ENCODE assay signal across 8 cellular contexts in the genomic region with DNA sequence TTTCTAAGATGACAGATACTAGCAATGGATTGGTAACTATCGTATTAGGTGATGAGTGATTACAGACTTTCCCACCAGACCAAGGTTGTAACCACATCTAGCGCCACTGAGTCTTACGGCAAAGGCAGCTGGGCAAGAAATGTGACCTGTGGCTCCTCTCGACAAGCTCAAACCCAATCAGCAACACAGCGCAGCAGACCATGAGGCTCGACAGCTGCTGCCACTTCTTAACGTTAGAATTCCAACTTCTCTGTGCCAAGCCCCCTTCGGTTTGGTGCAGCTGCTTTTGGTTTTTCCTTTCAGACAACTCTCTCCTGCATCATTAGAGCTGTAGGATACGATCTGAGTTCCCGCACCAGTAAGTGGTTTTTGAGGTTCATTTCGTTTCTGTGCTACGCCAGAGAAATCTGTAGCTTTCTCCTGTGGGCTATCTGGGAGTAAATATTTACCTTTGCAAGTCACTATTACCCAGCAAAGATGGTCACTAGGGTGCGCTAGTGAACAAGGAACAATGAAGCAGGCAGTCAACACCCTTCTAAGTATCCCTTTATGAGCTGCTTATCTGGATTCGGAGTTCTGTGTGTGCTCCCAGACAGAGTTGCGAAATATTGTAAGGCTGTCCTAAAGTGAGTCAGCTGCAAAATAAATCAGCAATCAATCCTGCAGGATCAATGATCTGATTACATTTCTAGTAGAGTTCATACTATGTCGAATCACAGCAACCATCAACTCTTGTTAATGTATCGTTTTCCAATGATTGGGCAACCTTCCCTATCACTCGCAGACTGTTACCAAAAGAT.
DNase-seq lines count a peak whose midpoint lies in the region; ATAC-seq and TF ChIP-seq lines count a peak whose summit lies in the region.

No MANE protein-coding gene starts in this region.

- H3K9me3 Mint-ChIP-seq in CD4-positive, alpha-beta T cell, result no peaks in the 10 kb centered on the region

- H3K4me3 ChIP-seq in esophagus muscularis mucosa, result peak overlapping the region; percentile 8 to 40 (median 16)
- H3K4me3 ChIP-seq in subcutaneous abdominal adipose tissue (ENCODE audit: low read depth in 1 of 5, low read length in 5 of 5), result peak overlapping the region in 3 of 5 donors; percentile 21 to 40 (median 36)

- intact Hi-C loops in CD4-positive, alpha-beta T cell (cut with DNase I, micrococcal nuclease), result no loop called here
- intact Hi-C loops in esophagus muscularis mucosa (cut with DNase I), result no loop called here

- 21% methylated on average over 18 of the region's 18 CpGs for WGBS in esophagus muscularis mucosa

- peaks cover 5% of the 10 kb centered on the region for H3K4me1 Mint-ChIP-seq in CD4-positive, alpha-beta T cell (ENCODE audit: low read depth)

- H3K9me3 ChIP-seq in CD4-positive, alpha-beta T cell (ENCODE audit: control insufficient read depth, low read length), result no peaks in the 10 kb centered on the region
- H3K9me3 ChIP-seq in esophagus muscularis mucosa (no peaks in the 10 kb centered on the region), subcutaneous abdominal adipose tissue (ENCODE audit: control insufficient read depth in 5 of 5, low read length in 5 of 5) (no peaks in the 10 kb centered on the region)

- no peak overlapping the region for H3K4me3 Mint-ChIP-seq in CD4-positive, alpha-beta T cell

- DNase-seq in CD4-positive, alpha-beta T cell, result peak in 7 of 10 experiments; percentile 9 to 30 (median 22)
- peak; percentile 85 for DNase-seq in NCI-H460 (ENCODE audit: extremely low read depth, low read depth)
- peak; percentile 60 to 72 for DNase-seq in activated CD4-positive, alpha-beta T cell treated with anti-CD3 and anti-CD28 coated beads, Interleukin-2, amount 50 U/mL, for 48 hours
- peak; percentile 92 for DNase-seq in esophagus muscularis mucosa (ENCODE audit: extremely low spot score)
- peak; percentile 96 for DNase-seq in myocyte (ENCODE audit: low read depth)

- no peak for ATAC-seq in CD4-positive, alpha-beta T cell (ENCODE audit: poor library complexity)
- peak; percentile 88 for ATAC-seq in GM19043 (IDR thresholded peaks at IDR 0.05; ENCODE audit: low read depth, unreplicated experiment)
- ATAC-seq in HG03460 (IDR thresholded peaks at IDR 0.05; ENCODE audit: unreplicated experiment), result peak; percentile 80

- H3K4me1 ChIP-seq in esophagus muscularis mucosa, result peaks cover 0 to 13% (median 8%) of the 10 kb centered on the region in 4 donors
- peaks cover 0 to 11% (median 5%) of the 10 kb centered on the region in 5 donors for H3K4me1 ChIP-seq in subcutaneous abdominal adipose tissue (ENCODE audit: control insufficient read depth in 5 of 5, insufficient read depth in 5 of 5, low read length in 5 of 5)

- peak; percentile 46 for TF ChIP-seq CTCF in CD4-positive, alpha-beta T cell (IDR thresholded peaks at IDR 0.05)
- TF ChIP-seq CTCF in esophagus muscularis mucosa (IDR thresholded peaks at IDR 0.05), result peak; percentile 35 to 55 (median 47)

- CTCF ChIA-PET in CD4-positive, alpha-beta T cell (lab: Charles Lee), result interaction anchor here (1.1 to 1.3 kb wide), 2 partner anchors 9 to 20 kb away, joined by 3 read pairs; no protein-coding TSS in a partner anchor

- no peak for TF ChIP-seq EP300 in esophagus muscularis mucosa (IDR thresholded peaks at IDR 0.05)

- H3K27ac ChIP-seq in CD4-positive, alpha-beta T cell (ENCODE audit: low read depth, low read length), result no peak overlapping the region
- H3K27ac ChIP-seq in esophagus muscularis mucosa (replicated peaks in 1 of 4), result no peak overlapping the region
- H3K27ac ChIP-seq in subcutaneous abdominal adipose tissue (ENCODE audit: low read depth, low read length), result no peak overlapping the region

- no peak for TF ChIP-seq POLR2A in esophagus muscularis mucosa (IDR thresholded peaks at IDR 0.05; ENCODE audit: low read depth)

- POLR2A ChIA-PET in CD4-positive, alpha-beta T cell (lab: Charles Lee), result interaction anchor here (1.2 kb wide), 1 partner anchor 371 kb away, joined by 3 read pairs; no protein-coding TSS in a partner anchor

- H3K27ac Mint-ChIP-seq in CD4-positive, alpha-beta T cell, result no peak overlapping the region

- H3K36me3 ChIP-seq in esophagus muscularis mucosa (no peaks in the 10 kb centered on the region), subcutaneous abdominal adipose tissue (ENCODE audit: control insufficient read depth in 5 of 5, insufficient read depth in 5 of 5, low read length in 5 of 5) (no peaks in the 10 kb centered on the region)

- no peaks in the 10 kb centered on the region for H3K36me3 Mint-ChIP-seq in CD4-positive, alpha-beta T cell (ENCODE audit: low read depth)

- peaks cover 33% of the 10 kb centered on the region for H3K27me3 Mint-ChIP-seq in CD4-positive, alpha-beta T cell

- H3K27me3 ChIP-seq in CD4-positive, alpha-beta T cell (ENCODE audit: control insufficient read depth, insufficient read depth, low read length), result peaks cover 3% of the 10 kb centered on the region
- peaks cover 0 to 21% (median 2%) of the 10 kb centered on the region in 4 donors for H3K27me3 ChIP-seq in esophagus muscularis mucosa
- peaks cover 3 to 10% (median 5%) of the 10 kb centered on the region in 5 donors for H3K27me3 ChIP-seq in subcutaneous abdominal adipose tissue (ENCODE audit: control insufficient read depth in 5 of 5, insufficient read depth in 4 of 5, low read length in 5 of 5)

- H3K9ac ChIP-seq in subcutaneous abdominal adipose tissue (ENCODE audit: low read length in 5 of 5), result no peak overlapping the region

Comparison
In these comparisons a context has a peak if more than half of its experiments do, and no peak if none do; other contexts are left out.
1. DNase-seq: peak in every context shown above with its lines; median percentile 96 in myocyte; 92 in esophagus muscularis mucosa; 85 in NCI-H460; 66 in activated CD4-positive, alpha-beta T cell treated with anti-CD3 and anti-CD28 coated beads, Interleukin-2, amount 50 U/mL, for 48 hours; 22 in CD4-positive, alpha-beta T cell.